ENCODE assay signal across 16 cellular contexts in the genomic region with DNA sequence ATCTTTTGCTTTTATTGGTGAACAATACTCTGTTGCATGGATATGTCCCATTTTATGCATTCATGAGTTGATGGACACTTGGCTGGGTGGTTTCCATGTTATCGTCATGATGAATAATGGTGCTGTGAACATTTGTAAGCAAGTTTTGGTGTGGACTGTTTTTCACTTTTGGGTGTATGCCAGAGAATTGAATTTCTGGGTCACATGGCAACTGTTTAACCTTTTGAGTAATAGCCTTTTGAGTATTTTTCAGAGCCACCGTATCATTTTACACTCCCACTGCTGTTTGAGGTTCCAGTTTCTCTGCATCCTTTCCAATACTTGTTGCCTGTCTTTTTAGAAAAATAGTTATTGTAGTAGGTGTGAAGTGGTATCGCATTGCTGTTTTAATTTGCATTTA.
DNase-seq lines count a peak whose midpoint lies in the region; TF ChIP-seq lines count a peak whose summit lies in the region.
"Had no signal": no experiment of that assay in that cellular context is flagged by ENCODE, and none has a peak within 500 bp of the region (broad histone marks: within the 10 kb centered on the region; RNA-seq: fewer than 3 reads in every experiment).

No MANE protein-coding gene starts in this region.

- CTCF ChIA-PET in HEK293 (lab: Yijun Ruan, JAX), result interaction anchor here (0.6 kb wide), 2 partner anchors 35 to 55 kb away, joined by 3 to 4 read pairs; no protein-coding TSS in a partner anchor
- CTCF ChIA-PET in activated CD4-positive, alpha-beta memory T cell treated with anti-CD3 and anti-CD28 coated beads for 36 hours (lab: Charles Lee), result no interaction called here

- H3K4me1 ChIP-seq in BLaER1, result peaks cover 71% of the 10 kb centered on the region
- H3K4me1 ChIP-seq in HEK293 (ENCODE audit: control insufficient read depth, insufficient read depth, low read length), result peaks cover 38% of the 10 kb centered on the region
- H3K4me1 ChIP-seq in adrenal gland (replicated peaks in 1 of 2), result peaks cover 0 to 19% of the 10 kb centered on the region in 2 donors

- H3K36me3 ChIP-seq in BLaER1 (peaks cover 26% of the 10 kb centered on the region), HEK293 (ENCODE audit: control insufficient read depth in 2 of 2, insufficient read depth in 1 of 2, low read length in 2 of 2) (no peaks in the 10 kb centered on the region), adrenal gland (replicated peaks in 1 of 2) (no peaks in the 10 kb centered on the region)

- H3K4me1 Mint-ChIP-seq in activated CD4-positive, alpha-beta memory T cell treated with anti-CD3 and anti-CD28 coated beads for 36 hours (ENCODE audit: low read depth), result peaks cover 70% of the 10 kb centered on the region

- no peaks in the 10 kb centered on the region for H3K27me3 ChIP-seq in BLaER1
- H3K27me3 ChIP-seq in adrenal gland, result no peaks in the 10 kb centered on the region

- DNase-seq in NCI-H748 treated with DMSO at 0.1 percent for 48 hours (lab: John Stamatoyannopoulos, UW) (peak; percentile 86), fibroblast of gingiva (ENCODE audit: low read depth) (peak; percentile 41), adrenal gland (no peak), germinal center (ENCODE audit: low spot score) (no peak), GM20000 (ENCODE audit: low spot score) (no peak)
- DNase-seq in activated CD4-positive, alpha-beta memory T cell treated with anti-CD3 and anti-CD28 coated beads for 36 hours, result no peak
- DNase-seq: activated CD4-positive, CD25-positive, alpha-beta regulatory T cell; activated CD8-positive, alpha-beta memory T cell treated with anti-CD3 and anti-CD28 coated beads, Interleukin-2, amount 50 U/mL, for 48 hours; activated naive CD8-positive, alpha-beta T cell treated with anti-CD3 and anti-CD28 coated beads, Interleukin-2, amount 10 ng/mL, durations not matched to agents 7 days and 5 days; glutamatergic neuron; NCI-H1930; SHP77; T-helper 17 cell had no signal

- intact Hi-C loops in activated CD4-positive, alpha-beta memory T cell treated with anti-CD3 and anti-CD28 coated beads for 36 hours (cut with micrococcal nuclease), result no loop called here
- intact Hi-C loops in adrenal gland (cut with DNase I), result no loop called here

- peak overlapping the region; percentile 52; the same call in 1 of the 2 replicates for H3K4me2 ChIP-seq in BLaER1

- no peak overlapping the region for H3K9ac ChIP-seq in BLaER1

- TF ChIP-seq CTCF in HEK293 (tag by site-specific recombination; IDR thresholded peaks at IDR 0.05) (no peak), adrenal gland (IDR thresholded peaks at IDR 0.05) (no peak), GM20000 (IDR thresholded peaks at IDR 0.05; ENCODE audit: extremely low read depth, missing control alignments) (no peak)

- H3K9me3 ChIP-seq in BLaER1 (no peaks in the 10 kb centered on the region), HEK293 (ENCODE audit: control insufficient read depth, insufficient read depth, low read depth, low read length) (no peaks in the 10 kb centered on the region), adrenal gland (replicated peaks in 1 of 3) (no peaks in the 10 kb centered on the region)

- H3K4me3 Mint-ChIP-seq in activated CD4-positive, alpha-beta memory T cell treated with anti-CD3 and anti-CD28 coated beads for 36 hours, result no peak overlapping the region
- H3K4me3 Mint-ChIP-seq: activated naive CD8-positive, alpha-beta T cell treated with anti-CD3 and anti-CD28 coated beads, Interleukin-2, amount 10 ng/mL, durations not matched to agents 7 days and 5 days; nephron; T-helper 17 cell had no signal

- TF ChIP-seq POLR2A in adrenal gland (IDR thresholded peaks at IDR 0.05), result no peak

- POLR2A ChIA-PET in HEK293 (lab: Yijun Ruan, JAX), result no interaction called here
- POLR2A ChIA-PET in activated CD4-positive, alpha-beta memory T cell treated with anti-CD3 and anti-CD28 coated beads for 36 hours (lab: Charles Lee), result no interaction called here

- H4K20me1 ChIP-seq in BLaER1, result peaks cover 100% of the 10 kb centered on the region

- no peaks in the 10 kb centered on the region for H3K9me3 Mint-ChIP-seq in activated CD4-positive, alpha-beta memory T cell treated with anti-CD3 and anti-CD28 coated beads for 36 hours
- H3K9me3 Mint-ChIP-seq: activated naive CD8-positive, alpha-beta T cell treated with anti-CD3 and anti-CD28 coated beads, Interleukin-2, amount 10 ng/mL, durations not matched to agents 7 days and 5 days; nephron had no signal

- no peak overlapping the region for H3K4me3 ChIP-seq in BLaER1
- H3K4me3 ChIP-seq in HEK293 (ENCODE audit: low read depth, low read length), result no peak overlapping the region
- H3K4me3 ChIP-seq in adrenal gland, result no peak overlapping the region

- no peaks in the 10 kb centered on the region for H3K27me3 Mint-ChIP-seq in activated CD4-positive, alpha-beta memory T cell treated with anti-CD3 and anti-CD28 coated beads for 36 hours
- H3K27me3 Mint-ChIP-seq: activated naive CD8-positive, alpha-beta T cell treated with anti-CD3 and anti-CD28 coated beads, Interleukin-2, amount 10 ng/mL, durations not matched to agents 7 days and 5 days; T-helper 17 cell had no signal

- WGBS in adrenal gland, 4 donors, result 59 to 74% (median 68%) methylated on average over 3 of the region's 3 CpGs

- H3K27ac Mint-ChIP-seq in activated CD4-positive, alpha-beta memory T cell treated with anti-CD3 and anti-CD28 coated beads for 36 hours, result no peak overlapping the region
- H3K27ac Mint-ChIP-seq: activated naive CD8-positive, alpha-beta T cell treated with anti-CD3 and anti-CD28 coated beads, Interleukin-2, amount 10 ng/mL, durations not matched to agents 7 days and 5 days; nephron; T-helper 17 cell had no signal

- peaks cover 16% of the 10 kb centered on the region for H3K36me3 Mint-ChIP-seq in activated CD4-positive, alpha-beta memory T cell treated with anti-CD3 and anti-CD28 coated beads for 36 hours

- H3K27ac ChIP-seq in BLaER1 (no peak overlapping the region), HEK293 (ENCODE audit: extremely low read depth, low read depth, low read length) (no peak overlapping the region), adrenal gland (no peak overlapping the region)

TF ChIP-seq in HEK293, 187 proteins besides CTCF, POLR2A, EP300 and RAD21 (continues in another document):
- peak; percentile 97 for TF ChIP-seq PRDM6 (tag by site-specific recombination; IDR thresholded peaks at IDR 0.05)
- peak; percentile 43; the same call in 1 of the 2 replicates for TF ChIP-seq ZNF629 (tag by site-specific recombination; IDR thresholded peaks at IDR 0.05)
- no peak for TF ChIP-seq GLI4 (tag by site-specific recombination; IDR thresholded peaks at IDR 0.05)
- peak; percentile 84 for TF ChIP-seq FEZF1 (tag by site-specific recombination; IDR thresholded peaks at IDR 0.05)
- no peak for TF ChIP-seq KLF7 (tag by site-specific recombination; IDR thresholded peaks at IDR 0.05; ENCODE audit: borderline replicate concordance)
- no peak for TF ChIP-seq ZNF140 (tag by site-specific recombination; IDR thresholded peaks at IDR 0.05)
- TF ChIP-seq KLF16 (tag by site-specific recombination; IDR thresholded peaks at IDR 0.05), result no peak
- no peak for TF ChIP-seq ZNF529 (tag by site-specific recombination; IDR thresholded peaks at IDR 0.05; ENCODE audit: insufficient replicate concordance)
- 0 out of 2 replicates have a peak, but pooled peaks have one; percentile 19 for TF ChIP-seq MZF1 (tag by site-specific recombination; IDR thresholded peaks at IDR 0.05; ENCODE audit: borderline replicate concordance)
- TF ChIP-seq ZBTB6 (tag by site-specific recombination; IDR thresholded peaks at IDR 0.05), result no peak

Comparison
In these comparisons a context has a peak if more than half of its experiments do, and no peak if none do; other contexts are left out.
1. DNase-seq: peak in NCI-H748 treated with DMSO at 0.1 percent for 48 hours (single experiment) and fibroblast of gingiva (single experiment); none in activated CD4-positive, alpha-beta memory T cell treated with anti-CD3 and anti-CD28 coated beads for 36 hours (single experiment), adrenal gland (0 of 7), germinal center (single experiment) and GM20000 (single experiment).